Comparison of ENCODE assay signal across 1 cellular context in the genomic region with DNA sequence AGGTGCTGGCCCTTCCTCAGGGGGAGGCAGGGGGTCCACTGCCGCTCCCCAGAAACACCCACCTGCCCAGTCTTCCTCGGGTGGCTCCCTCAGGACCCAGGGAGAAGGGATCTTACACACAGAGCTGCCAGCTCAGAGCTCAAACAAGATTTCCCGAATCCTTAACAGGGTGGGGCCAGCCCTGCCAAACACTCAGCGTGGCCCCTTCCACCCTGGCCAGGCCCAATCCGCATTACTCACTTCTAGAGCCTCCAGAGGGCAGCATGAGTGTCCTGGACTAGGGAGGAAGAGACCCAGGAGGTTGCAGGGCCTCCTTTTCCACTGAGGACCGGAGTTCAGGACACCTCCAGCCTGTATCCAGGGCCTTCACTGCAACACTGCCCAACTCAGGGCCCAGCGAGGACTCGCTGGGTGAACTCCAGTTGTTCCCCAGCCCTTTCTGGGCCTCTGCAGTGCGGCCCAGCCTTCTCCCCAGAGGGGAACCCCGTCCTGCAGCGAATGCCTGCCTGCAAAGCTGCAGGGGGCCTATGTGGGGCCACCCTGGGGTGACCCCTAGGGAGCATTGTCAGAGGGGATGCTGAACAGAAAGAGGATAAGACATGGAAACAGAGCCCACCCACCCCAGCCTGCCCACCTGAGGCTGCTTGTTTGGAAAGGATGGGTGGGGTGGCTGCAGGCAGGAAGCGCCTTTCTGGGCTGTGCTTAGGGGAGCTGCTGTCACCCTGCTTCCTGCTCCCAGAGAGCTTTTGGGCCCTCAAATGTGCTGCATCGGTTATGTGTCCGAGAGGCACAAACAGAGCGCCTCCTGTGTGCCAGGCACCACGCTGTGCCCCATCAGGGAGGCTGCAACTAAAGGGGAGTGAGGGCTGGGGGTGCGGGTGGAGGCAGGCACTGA.
TF ChIP-seq lines count a peak whose summit lies in the region.

No MANE protein-coding gene starts in this region.

TF ChIP-seq in HepG2, 621 proteins besides CTCF, POLR2A, EP300 and RAD21 (continued from another document):
- TF ChIP-seq XRCC5 (optimal IDR thresholded peaks at IDR 0.05; ENCODE audit: low read length) = peak; percentile 24
- no peak for TF ChIP-seq RCOR2 (CRISPR knock-in tag; IDR thresholded peaks at IDR 0.05)
- no peak for TF ChIP-seq ERF (CRISPR knock-in tag; IDR thresholded peaks at IDR 0.05)
- TF ChIP-seq STAG1 (CRISPR knock-in tag; IDR thresholded peaks at IDR 0.05) = peak; percentile 61
TF ChIP-seq in HepG2: peak in this region for 2.
